Comparison of ENCODE assay signal across 10 cellular contexts in the genomic region with DNA sequence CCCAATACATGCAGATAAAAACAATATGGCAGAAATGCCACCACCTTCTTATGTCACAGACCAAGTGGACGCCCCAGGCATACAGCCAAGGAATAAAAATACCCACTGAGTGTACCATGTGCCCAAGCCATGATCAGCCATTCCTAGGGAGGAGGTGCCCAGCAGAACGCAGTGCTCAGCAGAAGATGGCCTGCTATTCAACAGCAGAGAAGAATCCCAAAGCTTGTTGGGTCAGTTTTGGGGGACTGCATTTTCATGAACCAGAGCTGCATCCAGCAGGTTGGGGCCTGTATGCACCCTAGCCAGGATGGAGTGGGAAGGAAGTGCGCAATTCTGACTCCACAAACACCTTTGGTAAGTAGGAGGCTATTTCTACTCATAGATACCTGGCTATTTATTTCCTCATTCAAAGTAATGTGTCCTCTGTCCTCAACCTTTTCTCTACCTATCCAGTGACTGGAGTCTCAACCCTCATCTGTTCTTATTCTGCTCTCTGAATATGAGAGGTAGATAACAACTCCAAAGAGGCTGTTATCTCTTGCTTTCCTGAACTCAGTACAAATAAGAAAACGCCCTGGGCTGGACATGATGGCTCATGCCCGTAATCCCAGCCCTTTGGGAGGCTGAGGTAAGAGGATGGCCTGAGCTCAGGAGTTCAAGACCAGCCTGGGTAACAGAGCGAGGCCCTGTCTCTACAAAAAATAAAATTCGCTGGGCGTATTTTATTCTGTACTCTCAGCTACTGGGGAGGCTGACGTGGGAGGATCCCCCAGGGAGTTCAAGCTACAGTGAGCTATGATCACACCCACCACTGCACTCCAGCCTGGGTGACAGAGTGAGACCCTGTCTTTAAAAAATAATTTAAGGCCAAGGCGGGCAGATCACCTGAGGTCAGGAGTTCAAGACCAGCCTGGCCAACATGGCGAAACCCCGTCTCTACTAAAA. TPM values are rescaled to one million over a fixed set of nuclear protein-coding genes. Genes with fewer than 3 reads are reported as not detected.
A peak's percentile ranks its signal among the peaks of the same experiment; 100 is the strongest.
DNase-seq lines count a peak whose midpoint lies in the region; ATAC-seq, FAIRE-seq and TF ChIP-seq lines count a peak whose summit lies in the region.
"Had no signal": no experiment of that assay in that cellular context is flagged by ENCODE, and none has a peak within 500 bp of the region (broad histone marks: within the 10 kb centered on the region; RNA-seq: fewer than 3 reads in every experiment).

No MANE protein-coding gene starts in this region.

- no peaks in the 10 kb centered on the region for H3K27me3 ChIP-seq in ascending aorta
- H3K27me3 ChIP-seq in keratinocyte (ENCODE audit: control insufficient read depth, extremely low read depth, insufficient read depth, low read length): no peaks in the 10 kb centered on the region
- no peaks in the 10 kb centered on the region for H3K27me3 ChIP-seq in thymus (ENCODE audit: control insufficient read depth, insufficient read depth)
- H3K27me3 ChIP-seq in MM.1S (replicated peaks; ENCODE audit: insufficient read depth, low read length): no peaks in the 10 kb centered on the region

- H3K79me2 ChIP-seq in keratinocyte (ENCODE audit: control insufficient read depth, insufficient read depth, low read length): peaks cover 25% of the 10 kb centered on the region
- peaks cover 21% of the 10 kb centered on the region for H3K79me2 ChIP-seq in MM.1S (ENCODE audit: low read length)

- peak overlapping the region; percentile 79 for H3K4me2 ChIP-seq in keratinocyte (ENCODE audit: control insufficient read depth, extremely low read depth, insufficient read depth, low read depth, low read length)
- H3K4me2 ChIP-seq in MM.1S (ENCODE audit: low read depth, low read length): no peak overlapping the region

- peak overlapping the region; percentile 46 for H3K27ac Mint-ChIP-seq in activated CD4-positive, alpha-beta T cell treated with anti-CD3 and anti-CD28 coated beads, Interleukin-2, amount 10 ng/mL, durations not matched to agents 7 days and 5 days

- H3K9me2 ChIP-seq in MM.1S (replicated peaks; ENCODE audit: insufficient read depth, low read length): no peaks in the 10 kb centered on the region

- POLR2A ChIA-PET in activated CD4-positive, alpha-beta T cell treated with anti-CD3 and anti-CD28 coated beads, Interleukin-2, amount 10 ng/mL, durations not matched to agents 7 days and 5 days (lab: Charles Lee): interaction anchor here (0.6 kb wide), 1 partner anchor 116 kb away, joined by 5 read pairs; no protein-coding TSS in a partner anchor

- FAIRE-seq in keratinocyte (lab: Jason Lieb, UNC): peak; percentile 93

- dilution Hi-C loops in keratinocyte (cut with MboI; ENCODE audit: extremely low pct_ligation_motif_present, low sequenced_read_pairs): no loop called here

- peaks cover 2% of the 10 kb centered on the region for H3K9me3 Mint-ChIP-seq in activated CD4-positive, alpha-beta T cell treated with anti-CD3 and anti-CD28 coated beads, Interleukin-2, amount 10 ng/mL, durations not matched to agents 7 days and 5 days

- H3K27ac ChIP-seq in ascending aorta (peak overlapping the region; percentile 44 to 58), keratinocyte (ENCODE audit: control insufficient read depth, insufficient read depth, low read length) (peak overlapping the region; percentile 99), thymus (ENCODE audit: low read depth) (peak overlapping the region; percentile 11), MM.1S (ENCODE audit: low read length) (no peak overlapping the region)

- H3K36me3 Mint-ChIP-seq in activated CD4-positive, alpha-beta T cell treated with anti-CD3 and anti-CD28 coated beads, Interleukin-2, amount 10 ng/mL, durations not matched to agents 7 days and 5 days (ENCODE audit: low read depth): no peaks in the 10 kb centered on the region

- intact Hi-C loops in ascending aorta (cut with DNase I): loop anchor here (5.0 kb wide), 2 partner anchors 56 to 64 kb away; a partner anchor contains a TSS

- no peaks in the 10 kb centered on the region for H3K27me3 Mint-ChIP-seq in activated CD4-positive, alpha-beta T cell treated with anti-CD3 and anti-CD28 coated beads, Interleukin-2, amount 10 ng/mL, durations not matched to agents 7 days and 5 days

- H3K9ac ChIP-seq in keratinocyte (ENCODE audit: control insufficient read depth, extremely low read depth, insufficient read depth, low read length): peak overlapping the region; percentile 73
- no peak overlapping the region for H3K9ac ChIP-seq in MM.1S (ENCODE audit: low read length)

- H3K4me3 ChIP-seq in ascending aorta (no peak overlapping the region), keratinocyte (ENCODE audit: control insufficient read depth in 2 of 3, extremely low read depth in 1 of 3, insufficient read depth in 2 of 3, low read depth in 1 of 3, low read length in 3 of 3) (peak overlapping the region in 2 of 3 experiments; percentile 36 to 43), thymus (ENCODE audit: low read length) (no peak overlapping the region), MM.1S (ENCODE audit: low read length) (no peak overlapping the region)

- H3F3A ChIP-seq in MM.1S (ENCODE audit: insufficient read depth, low read length): peaks cover 7% of the 10 kb centered on the region; the same call in 1 of the 2 replicates

- H3K9me3 ChIP-seq in ascending aorta (no peaks in the 10 kb centered on the region), keratinocyte (ENCODE audit: control insufficient read depth, low read depth, low read length) (no peaks in the 10 kb centered on the region), thymus (ENCODE audit: control insufficient read depth) (no peaks in the 10 kb centered on the region), MM.1S (replicated peaks; ENCODE audit: insufficient read depth, low read length) (no peaks in the 10 kb centered on the region)

- DNase-seq in activated CD4-positive, alpha-beta T cell treated with anti-CD3 and anti-CD28 coated beads, Interleukin-2, amount 10 ng/mL, durations not matched to agents 7 days and 5 days: no peak
- DNase-seq in activated CD4-positive, alpha-beta T cell treated with anti-CD3 and anti-CD28 coated beads for 1 hour: no peak
- no peak for DNase-seq in ascending aorta (ENCODE audit: low spot score in 2 of 2)
- DNase-seq in keratinocyte (ENCODE audit: low read depth, low spot score): peak; percentile 68
- DNase-seq in UCSD-AML1 (lab: John Stamatoyannopoulos, UW; ENCODE audit: unreplicated experiment): no peak
- DNase-seq in MM.1S: no peak
- DNase-seq: H7, NCI-H774 had no signal

- H3K4me1 ChIP-seq in ascending aorta (peaks cover 0 to 14% of the 10 kb centered on the region in 2 donors), keratinocyte (ENCODE audit: control insufficient read depth, extremely low read depth, insufficient read depth, low read length) (peaks cover 55% of the 10 kb centered on the region), thymus (ENCODE audit: control insufficient read depth, insufficient read depth, low read length) (peaks cover 5% of the 10 kb centered on the region), MM.1S (ENCODE audit: low read length) (peaks cover 6% of the 10 kb centered on the region; the same call in 1 of the 2 replicates)

- WGBS in thymus: 95% methylated on average over 12 of the region's 12 CpGs

- CTCF ChIA-PET in activated CD4-positive, alpha-beta T cell treated with anti-CD3 and anti-CD28 coated beads, Interleukin-2, amount 10 ng/mL, durations not matched to agents 7 days and 5 days (lab: Charles Lee): interaction anchor here (0.6 to 0.7 kb wide), 2 partner anchors 168 to 372 kb away, joined by 3 to 4 read pairs; no protein-coding TSS in a partner anchor

- H2AFZ ChIP-seq in keratinocyte (ENCODE audit: control insufficient read depth, low read length): no peak overlapping the region
- no peak overlapping the region for H2AFZ ChIP-seq in MM.1S (ENCODE audit: low read length)

- no peak for TF ChIP-seq CTCF in ascending aorta (IDR thresholded peaks at IDR 0.05)
- TF ChIP-seq CTCF in keratinocyte (optimal IDR thresholded peaks at IDR 0.05 in 1 of 3, IDR thresholded peaks at IDR 0.05 in 1 of 3, conservative IDR thresholded peaks at IDR 0.05 in 1 of 3; ENCODE audit: extremely low read depth in 1 of 3, insufficient read depth in 2 of 3, low read length in 3 of 3): no peak
- TF ChIP-seq CTCF in MM.1S (IDR thresholded peaks at IDR 0.05; ENCODE audit: low read length): no peak

- H3K36me3 ChIP-seq in ascending aorta (no peaks in the 10 kb centered on the region), keratinocyte (ENCODE audit: control insufficient read depth in 2 of 2, extremely low read depth in 1 of 2, insufficient read depth in 2 of 2, low read length in 2 of 2) (no peaks in the 10 kb centered on the region), thymus (ENCODE audit: control insufficient read depth, insufficient read depth) (no peaks in the 10 kb centered on the region), MM.1S (replicated peaks; ENCODE audit: insufficient read depth, low read length) (no peaks in the 10 kb centered on the region)

- no peaks in the 10 kb centered on the region for H3K9me1 ChIP-seq in keratinocyte (ENCODE audit: control insufficient read depth, extremely low read depth, insufficient read depth, low read length)

- peak overlapping the region; percentile 19 for H3K4me3 Mint-ChIP-seq in activated CD4-positive, alpha-beta T cell treated with anti-CD3 and anti-CD28 coated beads, Interleukin-2, amount 10 ng/mL, durations not matched to agents 7 days and 5 days

- H4K20me1 ChIP-seq in keratinocyte (ENCODE audit: control insufficient read depth, extremely low read depth, insufficient read depth, low read length): peaks cover 3% of the 10 kb centered on the region
- no peaks in the 10 kb centered on the region for H4K20me1 ChIP-seq in MM.1S (ENCODE audit: insufficient read depth, low read length)

- H3K4me1 Mint-ChIP-seq in activated CD4-positive, alpha-beta T cell treated with anti-CD3 and anti-CD28 coated beads, Interleukin-2, amount 10 ng/mL, durations not matched to agents 7 days and 5 days: peaks cover 33% of the 10 kb centered on the region

- no peak for ATAC-seq in HG02840 (IDR thresholded peaks at IDR 0.05; ENCODE audit: low FRiP score, unreplicated experiment)

RNA-seq across cellular contexts. Expression of a gene that starts 2.5 kb away (rescaled TPM):
- total RNA-seq in activated CD4-positive, alpha-beta T cell treated with anti-CD3 and anti-CD28 coated beads, Interleukin-2, amount 10 ng/mL, durations not matched to agents 7 days and 5 days: 10 to 100 TPM; 52.7 to 56.0 TPM
- 129 TPM for total RNA-seq in ascending aorta
- polyA plus RNA-seq in keratinocyte (30.0 to 51.0 TPM (median 32.1 TPM) in 3 replicates), thymus (32.5 TPM)
- 31.2 TPM for polyA plus RNA-seq in keratinocyte (2011; ENCODE audit: low read depth)
- polyA plus RNA-seq in keratinocyte (2011; cell fraction: cytosol; rRNA removed): 28.5 and 57.5 TPM in 2 replicates
- polyA plus RNA-seq in keratinocyte (2011; cell fraction: nucleus; rRNA removed): 64.1 and 80.9 TPM in 2 replicates
- 45.4 and 57.8 TPM in 2 replicates for polyA plus RNA-seq in keratinocyte (2012; ENCODE audit: low replicate concordance)
- polyA minus RNA-seq in keratinocyte: 34.5 to 129 TPM (median 53.2 TPM) in 3 replicates
- polyA minus RNA-seq in keratinocyte (2011; cell fraction: cytosol; rRNA and poly(A)+ RNA removed): 82.5 TPM
- 39.5 and 39.7 TPM in 2 replicates for polyA minus RNA-seq in keratinocyte (2011; cell fraction: nucleus; rRNA and poly(A)+ RNA removed)

RNA-seq across cellular contexts. Expression of a gene that starts 54.4 kb away (rescaled TPM):
- 1 to 10 TPM; 1.8 to 2.2 TPM for total RNA-seq in activated CD4-positive, alpha-beta T cell treated with anti-CD3 and anti-CD28 coated beads, Interleukin-2, amount 10 ng/mL, durations not matched to agents 7 days and 5 days
- total RNA-seq in ascending aorta: 5.7 TPM
- polyA plus RNA-seq in keratinocyte (0.28 to 0.80 TPM (median 0.46 TPM) in 3 replicates), thymus (2.4 TPM)
- polyA plus RNA-seq in keratinocyte (2011; ENCODE audit: low read depth): 0.42 TPM
- polyA plus RNA-seq in keratinocyte (2011; cell fraction: cytosol; rRNA removed): 0.04 and 0.16 TPM in 2 replicates
- 2.4 and 3.6 TPM in 2 replicates for polyA plus RNA-seq in keratinocyte (2011; cell fraction: nucleus; rRNA removed)
- polyA plus RNA-seq in keratinocyte (2012; ENCODE audit: low replicate concordance): 0.23 and 0.82 TPM in 2 replicates
- polyA minus RNA-seq in keratinocyte: 0.10 to 0.77 TPM (median 0.26 TPM) in 3 replicates
- not detected for polyA minus RNA-seq in keratinocyte (2011; cell fraction: cytosol; rRNA and poly(A)+ RNA removed)
- 1.3 and 1.4 TPM in 2 replicates for polyA minus RNA-seq in keratinocyte (2011; cell fraction: nucleus; rRNA and poly(A)+ RNA removed)

Comparison
In these comparisons a context has a peak if more than half of its experiments do, and no peak if none do; other contexts are left out.
1. H3K4me3 ChIP-seq: peak in keratinocyte (2 of 3); none in ascending aorta (0 of 2), thymus (single experiment) and MM.1S (single experiment).